Comparison of ENCODE assay signal across 1 cellular context in the genomic region with DNA sequence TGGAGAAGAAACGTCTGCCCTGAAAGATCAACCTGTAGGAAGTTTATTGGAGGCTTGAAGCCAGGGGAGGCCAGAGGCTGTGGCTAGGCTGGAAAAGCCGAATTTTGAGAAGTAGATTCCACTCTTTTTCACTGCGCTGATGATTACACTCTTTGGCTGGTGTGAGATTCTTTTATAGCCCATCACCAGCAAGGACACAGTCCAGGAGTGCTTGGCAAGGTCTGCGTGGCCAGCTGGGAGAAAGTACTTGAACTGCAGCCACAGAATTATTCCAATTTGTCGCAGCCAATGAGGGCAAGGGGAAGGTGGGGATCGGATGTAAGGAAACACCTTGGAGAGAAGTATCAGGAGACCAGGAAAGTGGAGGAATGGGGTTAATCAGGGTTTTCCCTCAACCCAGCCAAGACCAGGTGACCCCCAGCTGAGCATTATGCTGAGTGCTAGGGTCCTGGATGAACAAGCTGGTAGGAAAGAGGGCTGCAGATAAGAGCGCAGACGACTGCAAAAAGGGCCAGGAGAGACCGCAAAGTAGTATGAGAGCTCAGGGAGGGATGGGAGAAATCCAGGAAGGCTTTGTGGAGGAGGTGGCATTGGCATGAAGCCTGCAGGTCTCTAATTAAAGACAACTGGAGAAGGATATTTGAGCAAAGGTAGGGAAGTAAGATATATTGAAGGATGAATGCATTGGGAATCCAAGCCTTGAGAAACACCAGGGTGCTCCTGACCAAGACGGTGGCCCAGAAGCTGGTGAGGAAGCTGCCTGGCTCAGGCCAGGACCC.
TF ChIP-seq lines count a peak whose summit lies in the region.

No MANE protein-coding gene starts in this region.

TF ChIP-seq in IMR-90, 13 proteins besides CTCF, POLR2A, EP300 and RAD21:
- TF ChIP-seq RCOR1 (IDR thresholded peaks at IDR 0.05; ENCODE audit: insufficient replicate concordance, low read length) (no peak), MAFK (IDR thresholded peaks at IDR 0.05; ENCODE audit: low read depth, low read length) (no peak), MXI1 (IDR thresholded peaks at IDR 0.05; ENCODE audit: borderline replicate concordance, low read depth, low read length) (no peak), MAZ (IDR thresholded peaks at IDR 0.05; ENCODE audit: borderline replicate concordance, low read depth, low read length) (no peak), CHD1 (IDR thresholded peaks at IDR 0.05; ENCODE audit: low read depth, low read length) (no peak), SMC3 (IDR thresholded peaks at IDR 0.05; ENCODE audit: low read depth, low read length) (no peak), BHLHE40 (IDR thresholded peaks at IDR 0.05; ENCODE audit: low read depth, low read length) (no peak), FOS (IDR thresholded peaks at IDR 0.05; ENCODE audit: low read depth, low read length) (no peak), CEBPB (IDR thresholded peaks at IDR 0.05; ENCODE audit: low read depth, low read length) (no peak), RFX5 (IDR thresholded peaks at IDR 0.05; ENCODE audit: low read depth, low read length) (no peak), NFE2L2 (IDR thresholded peaks at IDR 0.05; ENCODE audit: low read depth, low read length) (no peak)
- TF ChIP-seq, protein P1, sequence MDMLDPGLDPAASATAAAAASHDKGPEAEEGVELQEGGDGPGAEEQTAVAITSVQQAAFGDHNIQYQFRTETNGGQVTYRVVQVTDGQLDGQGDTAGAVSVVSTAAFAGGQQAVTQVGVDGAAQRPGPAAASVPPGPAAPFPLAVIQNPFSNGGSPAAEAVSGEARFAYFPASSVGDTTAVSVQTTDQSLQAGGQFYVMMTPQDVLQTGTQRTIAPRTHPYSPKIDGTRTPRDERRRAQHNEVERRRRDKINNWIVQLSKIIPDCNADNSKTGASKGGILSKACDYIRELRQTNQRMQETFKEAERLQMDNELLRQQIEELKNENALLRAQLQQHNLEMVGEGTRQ (IDR thresholded peaks at IDR 0.05; ENCODE audit: low read depth, low read length), result no peak
- TF ChIP-seq, protein P2, sequence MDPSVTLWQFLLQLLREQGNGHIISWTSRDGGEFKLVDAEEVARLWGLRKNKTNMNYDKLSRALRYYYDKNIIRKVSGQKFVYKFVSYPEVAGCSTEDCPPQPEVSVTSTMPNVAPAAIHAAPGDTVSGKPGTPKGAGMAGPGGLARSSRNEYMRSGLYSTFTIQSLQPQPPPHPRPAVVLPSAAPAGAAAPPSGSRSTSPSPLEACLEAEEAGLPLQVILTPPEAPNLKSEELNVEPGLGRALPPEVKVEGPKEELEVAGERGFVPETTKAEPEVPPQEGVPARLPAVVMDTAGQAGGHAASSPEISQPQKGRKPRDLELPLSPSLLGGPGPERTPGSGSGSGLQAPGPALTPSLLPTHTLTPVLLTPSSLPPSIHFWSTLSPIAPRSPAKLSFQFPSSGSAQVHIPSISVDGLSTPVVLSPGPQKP (IDR thresholded peaks at IDR 0.05; ENCODE audit: borderline replicate concordance, low read depth, low read length), result no peak
TF ChIP-seq in IMR-90: peak in this region for 0.
